In genomic region chr19:12162513-12162881, GRCh38 we compare ENCODE assay signal across 8 cellular contexts. TPM values are rescaled to one million over a fixed set of nuclear protein-coding genes. Genes with fewer than 3 reads are reported as not detected.
A peak's percentile ranks its signal among the peaks of the same experiment; 100 is the strongest.
DNase-seq lines count a peak whose midpoint lies in the region; ATAC-seq, FAIRE-seq and TF ChIP-seq lines count a peak whose summit lies in the region.

No MANE protein-coding gene starts in this region.

- CTCF ChIA-PET in AG04450 (lab: Charles Lee) (interaction anchor here (2.0 kb wide), 2 partner anchors 21 to 103 kb away, joined by 5 to 8 read pairs; no protein-coding TSS in a partner anchor), K562 (lab: Yijun Ruan, JAX; ENCODE audit: low intra/inter-chr PET ratio) (no interaction called here)

- peaks cover 4 to 8% of the 10 kb centered on the region in 2 experiments; a peak in 3 of 5 replicates for H3K4me1 ChIP-seq in K562 (replicated peaks in 1 of 2; ENCODE audit: control insufficient read depth in 2 of 2, insufficient read depth in 2 of 2, low read length in 2 of 2)
- H3K4me1 ChIP-seq in mucosa of descending colon (ENCODE audit: low read depth), result peaks cover 8% of the 10 kb centered on the region

- no TSS peak for BruUV-seq in K562 (replicated peaks; lab: Mats Ljungman, UMichigan)

- DNase-seq in AG04450 (ENCODE audit: low read depth, low spot score), result no peak
- DNase-seq in K562 (ENCODE audit: extremely low read depth in 1 of 4, low spot score in 3 of 4), result no peak
- no peak for DNase-seq in mucosa of descending colon
- DNase-seq in RPMI8226, result no peak
- no peak for DNase-seq in DMS79 treated with DMSO at 0.1 percent for 48 hours (lab: John Stamatoyannopoulos, UW)
- DNase-seq in C1 segment of cervical spinal cord (lab: John Stamatoyannopoulos, UW), result no peak

- in situ Hi-C loops in K562 (cut with MboI), result no loop called here

- H3K4me3 ChIP-seq in AG04450 (ENCODE audit: low read depth, low read length) (peak overlapping the region; percentile 92), K562 (peak overlapping the region; percentile 100), mucosa of descending colon (no peak overlapping the region)

- H3K27me3 ChIP-seq in AG04450 (ENCODE audit: control insufficient read depth, insufficient read depth, low read length) (no peaks in the 10 kb centered on the region), K562 (ENCODE audit: control insufficient read depth in 2 of 2, insufficient read depth in 2 of 2, low read length in 2 of 2) (no peaks in the 10 kb centered on the region)

- no peak for TF ChIP-seq POLR2A in K562 (conservative IDR thresholded peaks at IDR 0.05)

- peak; percentile 8 for ATAC-seq in HG02938 (IDR thresholded peaks at IDR 0.05; ENCODE audit: unreplicated experiment)
- ATAC-seq in K562, result no peak
- peak; percentile 7 for ATAC-seq in mucosa of descending colon
- ATAC-seq in GM18867 (IDR thresholded peaks at IDR 0.05; ENCODE audit: unreplicated experiment), result no peak

- peak overlapping the region in 1 of 2 experiments; percentile 94; a peak in 1 of 4 replicates for H3K9ac ChIP-seq in K562 (ENCODE audit: insufficient read depth in 1 of 2, low read depth in 2 of 2, low read length in 2 of 2)

- TF ChIP-seq EP300 in K562 (IDR thresholded peaks at IDR 0.05; ENCODE audit: low read length), result no peak

- no peak for FAIRE-seq in K562 (lab: Jason Lieb, UNC)

- H2AFZ ChIP-seq in K562 (ENCODE audit: low read depth, low read length), result peak overlapping the region; percentile 98

- WGBS in K562 (ENCODE audit: insufficient coverage, low coverage, missing lambda C conversion rate), result 47% methylated on average over 8 of the region's 8 CpGs

- intact Hi-C loops in K562 (cut with micrococcal nuclease) (no loop called here), mucosa of descending colon (cut with DNase I, micrococcal nuclease) (no loop called here)

- H3K9me3 ChIP-seq in AG04450 (ENCODE audit: control insufficient read depth, insufficient read depth, low read length) (peaks cover 17% of the 10 kb centered on the region; the same call in 1 of the 2 replicates), K562 (replicated peaks; ENCODE audit: control insufficient read depth, insufficient read depth, low read depth, low read length) (peaks cover 3% of the 10 kb centered on the region; the same call in 1 of the 2 replicates), mucosa of descending colon (no peaks in the 10 kb centered on the region)

- POLR2A ChIA-PET in AG04450 (lab: Yijun Ruan, JAX) (interaction anchor here (0.5 to 1.5 kb wide), 2 partner anchors 167 to 278 kb away, joined by 3 read pairs; partner anchors contain the start of gene ZNF443), K562 (lab: Yijun Ruan, JAX) (interaction anchor here (0.6 kb wide), 4 partner anchors 9 to 123 kb away, joined by 3 to 4 read pairs (median 3); no protein-coding TSS in a partner anchor)

- peak overlapping the region; percentile 91 for H3K4me2 ChIP-seq in K562 (ENCODE audit: insufficient read depth, low read length)

- H4K20me1 ChIP-seq in K562 (replicated peaks; ENCODE audit: control insufficient read depth, insufficient read depth, low read length), result no peaks in the 10 kb centered on the region

- no peak for TF ChIP-seq CTCF in AG04450 (IDR thresholded peaks at IDR 0.05; ENCODE audit: low read depth, low read length)
- TF ChIP-seq CTCF in K562 (IDR thresholded peaks at IDR 0.05 in 2 of 3, conservative IDR thresholded peaks at IDR 0.05 in 1 of 3; ENCODE audit: insufficient read depth in 2 of 3, low read depth in 1 of 3, low read length in 3 of 3), result no peak
- TF ChIP-seq CTCF in mucosa of descending colon (IDR thresholded peaks at IDR 0.05), result no peak

- no peaks in the 10 kb centered on the region for H3K9me1 ChIP-seq in K562 (ENCODE audit: control insufficient read depth, insufficient read depth, low read length)

- H3K36me3 ChIP-seq in K562 (ENCODE audit: control insufficient read depth, insufficient read depth, low read length) (no peaks in the 10 kb centered on the region), mucosa of descending colon (ENCODE audit: low read depth) (no peaks in the 10 kb centered on the region)

- H3K27ac ChIP-seq in AG04450 (ENCODE audit: low read depth, low read length) (peak overlapping the region; percentile 21), K562 (ENCODE audit: extremely low read depth, low read depth, low read length) (no peak overlapping the region; the same call in 2 of the 3 replicates)

- H3K79me2 ChIP-seq in K562 (ENCODE audit: control insufficient read depth, insufficient read depth, low read length), result peaks cover 14% of the 10 kb centered on the region

- no peak for TF ChIP-seq RAD21 in K562 (CRISPR knock-in tag; conservative IDR thresholded peaks at IDR 0.05 in 1 of 2, IDR thresholded peaks at IDR 0.05 in 1 of 2)

TF ChIP-seq in K562, 482 proteins besides CTCF, POLR2A, EP300 and RAD21:
- TF ChIP-seq NR2C2 (CRISPR knock-in tag; IDR thresholded peaks at IDR 0.05) (no peak), NR2C2 (tag; IDR thresholded peaks at IDR 0.05) (0 out of 2 replicates have a peak, but pooled peaks have one; percentile 22), KDM5B (IDR thresholded peaks at IDR 0.05; ENCODE audit: insufficient replicate concordance, low read depth, low read length) (no peak)

RNA-seq across cellular contexts. Expression of gene ZNF136, which starts 0.4 kb away (rescaled TPM):
- polyA plus RNA-seq in AG04450 (2011; rRNA removed) (3.5 and 4.0 TPM in 2 replicates), K562 (2011; rRNA removed) (2.9 and 4.5 TPM in 2 replicates), K562 (2014; fragmentation: Illumina TruSeq; extraction: Trizol) (3.1 and 3.4 TPM in 2 replicates), K562 (2014; fragmentation: Nextera tagmentation; extraction: Ambion mirVana) (1 to 10 TPM; 1.0 to 2.5 TPM), K562 (2014; rRNA removed) (2.9 and 4.1 TPM in 2 replicates)
- 4.4 and 5.0 TPM in 2 replicates for polyA minus RNA-seq in AG04450 (2011; rRNA and poly(A)+ RNA removed)
- total RNA-seq in K562 (2011; cell fraction: chromatin; rRNA removed; ENCODE audit: low replicate concordance), result 10.0 and 17.9 TPM in 2 replicates
- 6.3 TPM in 2 replicates for total RNA-seq in K562 (2011; cell fraction: nucleolus; rRNA removed)
- 11.4 and 11.9 TPM in 2 replicates for total RNA-seq in K562 (2011; cell fraction: nucleoplasm; rRNA removed)
- total RNA-seq in K562 (2014; rRNA removed) (3.5 and 4.5 TPM in 2 replicates), K562 (2014; rRNA removed; fragmentation: Illumina TruSeq; extraction: Trizol) (4.2 and 5.1 TPM in 2 replicates), K562 (2015; rRNA removed; fragmentation: Illumina TruSeq; extraction: Trizol) (4.1 and 5.3 TPM in 2 replicates), K562 (2021) (2.4 and 2.7 TPM in 2 replicates), mucosa of descending colon (10 to 100 TPM in 1 of 3 donors, 1 to 10 TPM in 2; 6.3 to 12.1 (median 8.7) TPM)
- 0.49 and 0.86 TPM in 2 replicates for polyA plus RNA-seq in K562 (2011; cell fraction: cytosol; rRNA removed)
- 1.3 and 2.2 TPM in 2 replicates for polyA plus RNA-seq in K562 (2011; cell fraction: nucleus; rRNA removed)
- 2.6 and 2.9 TPM in 2 replicates for polyA plus RNA-seq in K562 (2012)
- 5.5 and 5.8 TPM in 2 replicates for polyA minus RNA-seq in K562 (2011; rRNA and poly(A)+ RNA removed)
- polyA minus RNA-seq in K562 (2011; cell fraction: cytosol; rRNA and poly(A)+ RNA removed), result 2.0 and 2.2 TPM in 2 replicates
- polyA minus RNA-seq in K562 (2011; cell fraction: nucleus; rRNA and poly(A)+ RNA removed), result 1.6 and 2.6 TPM in 2 replicates

RNA-seq across cellular contexts. Expression of gene ZNF625, which starts 6.0 kb away (rescaled TPM):
- polyA plus RNA-seq in AG04450 (2011; rRNA removed) (3.3 and 3.4 TPM in 2 replicates), K562 (2011; rRNA removed) (not detected in 2 replicates), K562 (2014; fragmentation: Illumina TruSeq; extraction: Trizol) (not detected in 2 replicates), K562 (2014; fragmentation: Nextera tagmentation; extraction: Ambion mirVana) (not detected), K562 (2014; rRNA removed) (not detected in 2 replicates)
- 9.8 and 16.3 TPM in 2 replicates for polyA minus RNA-seq in AG04450 (2011; rRNA and poly(A)+ RNA removed)
- not detected in 2 replicates for total RNA-seq in K562 (2011; cell fraction: chromatin; rRNA removed; ENCODE audit: low replicate concordance)
- total RNA-seq in K562 (2011; cell fraction: nucleolus; rRNA removed), result not detected in 2 replicates
- not detected in 2 replicates for total RNA-seq in K562 (2011; cell fraction: nucleoplasm; rRNA removed)
- total RNA-seq in K562 (2014; rRNA removed) (not detected in 2 replicates), K562 (2014; rRNA removed; fragmentation: Illumina TruSeq; extraction: Trizol) (0.07 TPM in 1 of 2 replicates, not detected in the other), K562 (2015; rRNA removed; fragmentation: Illumina TruSeq; extraction: Trizol) (not detected in 2 replicates), K562 (2021) (0.09 and 0.13 TPM in 2 replicates), mucosa of descending colon (1 to 10 TPM; 3.1 to 8.0 (median 3.9) TPM)
- polyA plus RNA-seq in K562 (2011; cell fraction: cytosol; rRNA removed), result not detected in 2 replicates
- polyA plus RNA-seq in K562 (2011; cell fraction: nucleus; rRNA removed), result not detected in 2 replicates
- polyA plus RNA-seq in K562 (2012), result 0.07 TPM in 1 of 2 replicates, not detected in the other
- not detected in 2 replicates for polyA minus RNA-seq in K562 (2011; rRNA and poly(A)+ RNA removed)
- not detected in 2 replicates for polyA minus RNA-seq in K562 (2011; cell fraction: cytosol; rRNA and poly(A)+ RNA removed)
- not detected in 2 replicates for polyA minus RNA-seq in K562 (2011; cell fraction: nucleus; rRNA and poly(A)+ RNA removed)

RNA-seq across cellular contexts. Expression of gene ZNF20, which starts 22.3 kb away (rescaled TPM):
- polyA plus RNA-seq in AG04450 (2011; rRNA removed) (2.4 and 2.7 TPM in 2 replicates), K562 (2011; rRNA removed) (1.7 and 2.4 TPM in 2 replicates), K562 (2014; fragmentation: Illumina TruSeq; extraction: Trizol) (1.3 and 1.4 TPM in 2 replicates), K562 (2014; fragmentation: Nextera tagmentation; extraction: Ambion mirVana) (1 to 10 TPM; 3.3 to 3.4 TPM), K562 (2014; rRNA removed) (1.7 and 2.7 TPM in 2 replicates)
- polyA minus RNA-seq in AG04450 (2011; rRNA and poly(A)+ RNA removed), result 3.9 and 6.9 TPM in 2 replicates
- 5.6 and 8.3 TPM in 2 replicates for total RNA-seq in K562 (2011; cell fraction: chromatin; rRNA removed; ENCODE audit: low replicate concordance)
- 6.7 and 7.5 TPM in 2 replicates for total RNA-seq in K562 (2011; cell fraction: nucleolus; rRNA removed)
- 6.6 and 6.7 TPM in 2 replicates for total RNA-seq in K562 (2011; cell fraction: nucleoplasm; rRNA removed)
- total RNA-seq in K562 (2014; rRNA removed) (1.2 and 2.2 TPM in 2 replicates), K562 (2014; rRNA removed; fragmentation: Illumina TruSeq; extraction: Trizol) (3.1 and 3.3 TPM in 2 replicates), K562 (2015; rRNA removed; fragmentation: Illumina TruSeq; extraction: Trizol) (3.7 and 4.1 TPM in 2 replicates), K562 (2021) (1.7 and 3.2 TPM in 2 replicates), mucosa of descending colon (1 to 10 TPM; 4.4 to 7.0 (median 6.0) TPM)
- polyA plus RNA-seq in K562 (2011; cell fraction: cytosol; rRNA removed), result 0.40 and 0.65 TPM in 2 replicates
- 1.4 and 1.5 TPM in 2 replicates for polyA plus RNA-seq in K562 (2011; cell fraction: nucleus; rRNA removed)
- 2.1 and 3.4 TPM in 2 replicates for polyA plus RNA-seq in K562 (2012)
- polyA minus RNA-seq in K562 (2011; rRNA and poly(A)+ RNA removed), result 3.3 and 3.8 TPM in 2 replicates
- 1.1 and 1.2 TPM in 2 replicates for polyA minus RNA-seq in K562 (2011; cell fraction: cytosol; rRNA and poly(A)+ RNA removed)
- polyA minus RNA-seq in K562 (2011; cell fraction: nucleus; rRNA and poly(A)+ RNA removed), result 2.7 and 3.9 TPM in 2 replicates

Comparison
In these comparisons a context has a peak if more than half of its experiments do, and no peak if none do; other contexts are left out.
1. ATAC-seq: peak in HG02938 (single experiment) and mucosa of descending colon (single experiment); none in K562 (single experiment) and GM18867 (single experiment).